Comparison of ENCODE assay signal across 8 cellular contexts in genomic region chr6:116680880-116681672, GRCh38. TPM values are rescaled to one million over a fixed set of nuclear protein-coding genes. Genes with fewer than 3 reads are reported as not detected.
DNase-seq lines count a peak whose midpoint lies in the region; ATAC-seq and TF ChIP-seq lines count a peak whose summit lies in the region.

Gene KPNA5, plus strand, starts transcription at chr6:116681211. Its CDS starts 124 bp downstream, at chr6:116681335.

- H3K36me3 Mint-ChIP-seq in progenitor cell of endocrine pancreas (ENCODE audit: insufficient read depth): peaks cover 13% of the 10 kb centered on the region

- TF ChIP-seq CTCF in GM13976 (IDR thresholded peaks at IDR 0.05; ENCODE audit: borderline replicate concordance, control extremely low read depth, extremely low read depth, insufficient read depth, missing control alignments) (no peak), progenitor cell of endocrine pancreas (IDR thresholded peaks at IDR 0.05; ENCODE audit: unreplicated experiment) (no peak), upper lobe of right lung (IDR thresholded peaks at IDR 0.05) (no peak)

- peak within 1 kb of the TSS; percentile 93 for H3K4me3 ChIP-seq in upper lobe of right lung

- peak within 1 kb of the TSS; percentile 95 for H3K27ac ChIP-seq in upper lobe of right lung

- H3K27me3 Mint-ChIP-seq in progenitor cell of endocrine pancreas: no peaks in the 10 kb centered on the region

- peak within 1 kb of the TSS; percentile 100 for H3K27ac Mint-ChIP-seq in progenitor cell of endocrine pancreas

- ATAC-seq in HG02852 (IDR thresholded peaks at IDR 0.05; ENCODE audit: unreplicated experiment): peak; percentile 93
- peak; percentile 99 for ATAC-seq in left cardiac atrium
- ATAC-seq in upper lobe of right lung: peak; percentile 98

- H3K36me3 ChIP-seq in upper lobe of right lung: no peaks in the 10 kb centered on the region

- in situ Hi-C loops in GM13976 (cut with MboI; ENCODE audit: low sequenced_read_pairs, unreplicated experiment): no loop called here

- no peaks in the 10 kb centered on the region for H3K27me3 ChIP-seq in upper lobe of right lung

- DNase-seq in GM13976 (ENCODE audit: low spot score): peak; percentile 92
- DNase-seq in NCI-H1436 treated with DMSO at 0.1 percent for 48 hours (lab: John Stamatoyannopoulos, UW): peak; percentile 56
- peak; percentile 87 for DNase-seq in T follicular helper cell (ENCODE audit: low read depth)
- peak; percentile 81 for DNase-seq in amniotic epithelial cell (ENCODE audit: low read depth)
- DNase-seq in left cardiac atrium: peak; percentile 93
- peak; percentile 85 for DNase-seq in progenitor cell of endocrine pancreas (ENCODE audit: low spot score, unreplicated experiment)
- DNase-seq in upper lobe of right lung: peak; percentile 96

- no peaks in the 10 kb centered on the region for H3K9me3 ChIP-seq in upper lobe of right lung

- intact Hi-C loops in left cardiac atrium (cut with DNase I): no loop called here
- intact Hi-C loops in upper lobe of right lung (cut with DNase I): no loop called here

- peak within 1 kb of the TSS; percentile 90 for H3K4me3 Mint-ChIP-seq in progenitor cell of endocrine pancreas (ENCODE audit: low read depth)

- peaks cover 6% of the 10 kb centered on the region for H3K4me1 ChIP-seq in upper lobe of right lung

- H3K4me1 Mint-ChIP-seq in progenitor cell of endocrine pancreas (ENCODE audit: low read depth): peaks cover 3% of the 10 kb centered on the region

- no peaks in the 10 kb centered on the region for H3K9me3 Mint-ChIP-seq in progenitor cell of endocrine pancreas (ENCODE audit: low read depth)

RNA-seq across cellular contexts. Expression of gene KPNA5, which starts in this region (rescaled TPM):
- total RNA-seq in left cardiac atrium (10 to 100 TPM in 1 of 2 donors, 1 to 10 TPM in 1; 9.1 to 12.8 TPM), progenitor cell of endocrine pancreas (21.1 and 24.5 TPM in 2 replicates), upper lobe of right lung (18.1 TPM)

Comparison
In these comparisons a context has a peak if more than half of its experiments do, and no peak if none do; other contexts are left out.
1. Peak in every context shown above with its lines: DNase-seq, ATAC-seq, H3K4me3 ChIP-seq and H3K27ac ChIP-seq.